ENCODE assay signal across 24 cellular contexts in the genomic region with DNA sequence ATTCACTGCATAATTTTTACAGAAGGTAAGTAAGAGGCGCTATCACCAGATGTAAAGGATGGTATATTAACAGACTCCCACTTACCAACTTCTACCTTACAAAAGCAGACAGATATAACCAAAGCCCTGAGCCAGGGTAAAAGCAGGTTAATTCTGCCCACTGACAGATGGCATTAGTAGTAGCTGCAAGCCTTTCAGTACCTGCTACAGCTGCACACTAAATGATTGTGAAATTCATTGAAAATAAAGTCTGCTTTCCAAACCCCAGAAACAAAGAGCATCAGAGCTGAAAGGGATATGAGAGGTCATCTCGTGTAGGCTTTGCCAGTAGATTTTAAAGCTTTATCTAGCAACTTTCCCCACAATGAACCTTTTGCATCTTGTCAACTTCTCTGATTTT. TPM values are rescaled to one million over a fixed set of nuclear protein-coding genes. Genes with fewer than 3 reads are reported as not detected.
DNase-seq lines count a peak whose midpoint lies in the region; ATAC-seq and TF ChIP-seq lines count a peak whose summit lies in the region.
"Had no signal": no experiment of that assay in that cellular context is flagged by ENCODE, and none has a peak within 500 bp of the region (broad histone marks: within the 10 kb centered on the region; RNA-seq: fewer than 3 reads in every experiment).

No MANE protein-coding gene starts in this region.

- CTCF ChIA-PET in Calu3 (lab: Charles Lee), result no interaction called here
- CTCF ChIA-PET in CD8-positive, alpha-beta T cell (lab: Charles Lee), result interaction anchor here (1.1 kb wide), 1 partner anchor 10 kb away, joined by 5 read pairs; no protein-coding TSS in a partner anchor

- no peak overlapping the region for H3K27ac ChIP-seq in CD8-positive, alpha-beta T cell (ENCODE audit: low read depth, low read length)
- H3K27ac ChIP-seq: A549, BLaER1, KMS-11 had no signal

- no peak overlapping the region for H3K4me3 ChIP-seq in CD8-positive, alpha-beta T cell (ENCODE audit: low read depth, low read length)
- H3K4me3 ChIP-seq: A549, BLaER1 had no signal

- no peak for TF ChIP-seq CTCF in Calu3 (IDR thresholded peaks at IDR 0.05; ENCODE audit: unreplicated experiment)
- no peak for TF ChIP-seq CTCF in CD8-positive, alpha-beta T cell (IDR thresholded peaks at IDR 0.05)

- H3K4me3 Mint-ChIP-seq in Calu3 (ENCODE audit: low read depth, unreplicated experiment), result no peak overlapping the region
- H3K4me3 Mint-ChIP-seq in CD8-positive, alpha-beta T cell, result no peak overlapping the region
- H3K4me3 Mint-ChIP-seq: CD8-positive, alpha-beta memory T cell; H9; T-cell had no signal

- no peaks in the 10 kb centered on the region for H3K27me3 Mint-ChIP-seq in Calu3 (ENCODE audit: unreplicated experiment)
- H3K27me3 Mint-ChIP-seq in CD8-positive, alpha-beta T cell (ENCODE audit: low read depth), result no peaks in the 10 kb centered on the region
- H3K27me3 Mint-ChIP-seq: T-cell had no signal

- ATAC-seq in left lobe of liver, result peak; percentile 89
- no peak for ATAC-seq in CD8-positive, alpha-beta T cell
- ATAC-seq in GM21390 (IDR thresholded peaks at IDR 0.05; ENCODE audit: unreplicated experiment), result no peak
- ATAC-seq: A549, SK-N-SH treated with all-trans-retinoic acid at 6 μM for 48 hours, T-cell had no signal

- no peaks in the 10 kb centered on the region for H3K27me3 ChIP-seq in CD8-positive, alpha-beta T cell (ENCODE audit: insufficient read depth, low read length)
- H3K27me3 ChIP-seq: BLaER1 had no signal

- no peaks in the 10 kb centered on the region for H3K9me3 ChIP-seq in CD8-positive, alpha-beta T cell (ENCODE audit: low read length)
- H3K9me3 ChIP-seq: A549, BLaER1 had no signal

- no TSS peak for BruUV-seq in Calu3 (replicated peaks; lab: Mats Ljungman, UMichigan)

- POLR2A ChIA-PET in CD8-positive, alpha-beta T cell (lab: Charles Lee), result no interaction called here

- H3K36me3 ChIP-seq in CD8-positive, alpha-beta T cell (ENCODE audit: insufficient read depth, low read length), result no peaks in the 10 kb centered on the region
- H3K36me3 ChIP-seq: BLaER1 had no signal

- H3K4me1 Mint-ChIP-seq in Calu3 (ENCODE audit: low read depth, unreplicated experiment), result no peaks in the 10 kb centered on the region
- H3K4me1 Mint-ChIP-seq in CD8-positive, alpha-beta T cell (ENCODE audit: low read depth), result no peaks in the 10 kb centered on the region
- H3K4me1 Mint-ChIP-seq: CD8-positive, alpha-beta memory T cell; H9; T-cell had no signal

- no peaks in the 10 kb centered on the region for H3K9me3 Mint-ChIP-seq in Calu3 (ENCODE audit: low read depth, unreplicated experiment)
- no peaks in the 10 kb centered on the region for H3K9me3 Mint-ChIP-seq in CD8-positive, alpha-beta T cell
- H3K9me3 Mint-ChIP-seq: CD8-positive, alpha-beta memory T cell; H9; T-cell had no signal

- H3K4me1 ChIP-seq in CD8-positive, alpha-beta T cell (ENCODE audit: insufficient read depth, low read length), result no peaks in the 10 kb centered on the region
- H3K4me1 ChIP-seq: A549, BLaER1 had no signal

- no peak overlapping the region for H3K27ac Mint-ChIP-seq in Calu3 (ENCODE audit: unreplicated experiment)
- no peak overlapping the region for H3K27ac Mint-ChIP-seq in CD8-positive, alpha-beta T cell
- H3K27ac Mint-ChIP-seq: CD8-positive, alpha-beta memory T cell; H9; T-cell had no signal

- peak; percentile 61 for DNase-seq in DMS 273 (lab: John Stamatoyannopoulos, UW; ENCODE audit: unreplicated experiment)
- peak; percentile 72 for DNase-seq in NCI-H1694 (lab: John Stamatoyannopoulos, UW)
- DNase-seq in NCI-H82 treated with DMSO at 0.1 percent for 48 hours (lab: John Stamatoyannopoulos, UW; ENCODE audit: unreplicated experiment), result peak; percentile 23
- no peak for DNase-seq in left lobe of liver (ENCODE audit: low spot score)
- DNase-seq in Calu3, result no peak
- DNase-seq in NCI-H446 (lab: John Stamatoyannopoulos, UW), result no peak
- DNase-seq in CD8-positive, alpha-beta T cell, result no peak
- DNase-seq: CD8-positive, alpha-beta memory T cell; DND-41; H9; NCI-H1092; NCI-H1436 treated with DMSO at 0.1 percent for 48 hours; NCI-H2081 treated with DMSO at 0.1 percent for 48 hours; NCI-H226; NCI-H526 treated with DMSO at 0.1 percent for 48 hours; NK-92 treated with Interleukin-12 subunit alpha and Interleukin-12 subunit beta, amount 100 ng/mL, for 24 hours; OCI-M1; Right ventricle myocardium superior; T-cell had no signal

- intact Hi-C loops in Calu3 (cut with micrococcal nuclease; ENCODE audit: unreplicated experiment), result no loop called here
- intact Hi-C loops in CD8-positive, alpha-beta T cell (cut with DNase I, micrococcal nuclease), result no loop called here

- no peaks in the 10 kb centered on the region for H3K36me3 Mint-ChIP-seq in Calu3 (ENCODE audit: insufficient read depth, unreplicated experiment)
- H3K36me3 Mint-ChIP-seq in CD8-positive, alpha-beta T cell, result no peaks in the 10 kb centered on the region
- H3K36me3 Mint-ChIP-seq: T-cell had no signal

RNA-seq across cellular contexts. Expression of a gene that starts 55.7 kb away (rescaled TPM):
- total RNA-seq in left lobe of liver (20.8 TPM), Calu3 (2022) (30.7 and 33.2 TPM in 2 replicates)
- 10 to 100 TPM; 32.0 to 36.6 TPM for total RNA-seq in CD8-positive, alpha-beta T cell

Comparison
In these comparisons a context has a peak if more than half of its experiments do, and no peak if none do; other contexts are left out.
1. DNase-seq: peak in DMS 273 (single experiment), NCI-H1694 (single experiment) and NCI-H82 treated with DMSO at 0.1 percent for 48 hours (single experiment); none in left lobe of liver (single experiment), Calu3 (single experiment), NCI-H446 (0 of 2) and CD8-positive, alpha-beta T cell (0 of 7).